In genomic region chr21:17494051-17494450, GRCh38 we compare ENCODE assay signal across 4 cellular contexts.
TF ChIP-seq lines count a peak whose summit lies in the region.

No MANE protein-coding gene starts in this region.

TF ChIP-seq in HepG2, 621 proteins besides CTCF, POLR2A, EP300 and RAD21:
- TF ChIP-seq ZNF547 (CRISPR knock-in tag; IDR thresholded peaks at IDR 0.05) (no peak), MAFK (conservative IDR thresholded peaks at IDR 0.05 in 1 of 2, IDR thresholded peaks at IDR 0.05 in 1 of 2; ENCODE audit: low read length in 2 of 2) (peak; percentile 67 to 80), MAFF (IDR thresholded peaks at IDR 0.05; ENCODE audit: low read depth, low read length) (peak; percentile 68), MTERF4 (CRISPR knock-in tag; IDR thresholded peaks at IDR 0.05) (no peak)

TF ChIP-seq in A549, 52 proteins besides CTCF, POLR2A, EP300 and RAD21:
- TF ChIP-seq CEBPB (IDR thresholded peaks at IDR 0.05) (no peak), MAFK (IDR thresholded peaks at IDR 0.05; ENCODE audit: partially characterized antibody) (peak; percentile 59)
TF ChIP-seq in A549: peak in this region for 1.

TF ChIP-seq in IMR-90, 13 proteins besides CTCF, POLR2A, EP300 and RAD21:
- TF ChIP-seq RFX5 (IDR thresholded peaks at IDR 0.05; ENCODE audit: low read depth, low read length) = no peak
- TF ChIP-seq FOS (IDR thresholded peaks at IDR 0.05; ENCODE audit: low read depth, low read length) = no peak
- no peak for TF ChIP-seq CEBPB (IDR thresholded peaks at IDR 0.05; ENCODE audit: low read depth, low read length)
- TF ChIP-seq MAFK (IDR thresholded peaks at IDR 0.05; ENCODE audit: low read depth, low read length) = peak; percentile 54
- TF ChIP-seq MXI1 (IDR thresholded peaks at IDR 0.05; ENCODE audit: borderline replicate concordance, low read depth, low read length) = no peak

TF ChIP-seq in K562, 482 proteins besides CTCF, POLR2A, EP300 and RAD21:
- TF ChIP-seq SPI1 (IDR thresholded peaks at IDR 0.05; ENCODE audit: borderline replicate concordance, low read depth, low read length) = no peak
- no peak for TF ChIP-seq ELK3 (CRISPR knock-in tag; IDR thresholded peaks at IDR 0.05)
- 0 out of 2 replicates have a peak, but pooled peaks have one; percentile 9 for TF ChIP-seq ZNF316 (IDR thresholded peaks at IDR 0.05)
TF ChIP-seq in K562: peak in this region for 1.
